8 cellular contexts compared by ENCODE assay signal in the genomic region with DNA sequence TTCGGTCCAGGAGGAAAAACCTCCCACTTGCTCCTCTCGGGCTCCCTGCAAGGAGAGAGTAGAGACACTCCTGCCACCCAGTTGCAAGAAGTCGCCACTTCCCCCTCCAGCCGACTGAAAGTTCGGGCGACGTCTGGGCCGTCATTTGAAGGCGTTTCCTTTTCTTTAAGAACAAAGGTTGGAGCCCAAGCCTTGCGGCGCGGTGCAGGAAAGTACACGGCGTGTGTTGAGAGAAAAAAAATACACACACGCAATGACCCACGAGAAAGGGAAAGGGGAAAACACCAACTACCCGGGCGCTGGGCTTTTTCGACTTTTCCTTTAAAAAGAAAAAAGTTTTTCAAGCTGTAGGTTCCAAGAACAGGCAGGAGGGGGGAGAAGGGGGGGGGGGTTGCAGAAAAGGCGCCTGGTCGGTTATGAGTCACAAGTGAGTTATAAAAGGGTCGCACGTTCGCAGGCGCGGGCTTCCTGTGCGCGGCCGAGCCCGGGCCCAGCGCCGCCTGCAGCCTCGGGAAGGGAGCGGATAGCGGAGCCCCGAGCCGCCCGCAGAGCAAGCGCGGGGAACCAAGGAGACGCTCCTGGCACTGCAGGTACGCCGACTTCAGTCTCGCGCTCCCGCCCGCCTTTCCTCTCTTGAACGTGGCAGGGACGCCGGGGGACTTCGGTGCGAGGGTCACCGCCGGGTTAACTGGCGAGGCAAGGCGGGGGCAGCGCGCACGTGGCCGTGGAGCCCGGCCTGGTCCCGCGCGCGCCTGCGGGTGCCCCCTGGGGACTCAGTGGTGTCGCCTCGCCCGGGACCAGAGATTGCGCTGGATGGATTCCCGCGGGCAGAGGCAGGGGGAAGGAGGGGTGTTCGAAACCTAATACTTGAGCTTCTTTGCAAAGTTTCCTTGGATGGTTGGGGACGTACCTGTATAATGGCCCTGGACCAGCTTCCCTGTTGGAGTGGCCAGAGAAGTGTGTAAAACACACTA. TPM values are rescaled to one million over a fixed set of nuclear protein-coding genes. Genes with fewer than 3 reads are reported as not detected.
DNase-seq lines count a peak whose midpoint lies in the region; ATAC-seq and TF ChIP-seq lines count a peak whose summit lies in the region.

No MANE protein-coding gene starts in this region.

- 10% methylated on average over 74 of the region's 74 CpGs for WGBS in mesenchymal stem cell

- H3K27me3 ChIP-seq in dorsolateral prefrontal cortex (no peaks in the 10 kb centered on the region), mesenchymal stem cell (ENCODE audit: control insufficient read depth in 1 of 2, insufficient read depth in 1 of 2, low read length in 2 of 2) (no peaks in the 10 kb centered on the region)

- peak overlapping the region; percentile 89 to 99 for H3K18ac ChIP-seq in mesenchymal stem cell (ENCODE audit: low read depth in 1 of 2, low read length in 2 of 2)

- no peak overlapping the region for H2BK5ac ChIP-seq in mesenchymal stem cell (ENCODE audit: low read depth, low read length, poor library complexity, severe bottlenecking)

- peak; percentile 80 for DNase-seq in EH (ENCODE audit: low read depth)
- DNase-seq in LHCN-M2 (ENCODE audit: low read depth) = peak; percentile 79
- DNase-seq in activated CD4-positive, alpha-beta T cell treated with anti-CD3 and anti-CD28 coated beads for 48 hours = peak; percentile 88
- peak in 2 of 10 donors; percentile 10 to 42 for DNase-seq in dorsolateral prefrontal cortex
- peak; percentile 79 for DNase-seq in mesenchymal stem cell
- peak; percentile 73 to 77 for DNase-seq in stimulated activated CD8-positive, alpha-beta memory T cell treated with anti-CD3 and anti-CD28 coated beads, Interleukin-15, amount 100 ng/mL, for 4 hours (ENCODE audit: low read depth in 2 of 2)
- no peak for DNase-seq in NCI-H1436 treated with DMSO at 0.1 percent for 48 hours (lab: John Stamatoyannopoulos, UW)

- TF ChIP-seq CTCF in dorsolateral prefrontal cortex (IDR thresholded peaks at IDR 0.05 in 54 of 56, conservative IDR thresholded peaks at IDR 0.05 in 2 of 56; ENCODE audit: low read depth in 1 of 56, partially characterized antibody in 56 of 56) = no peak

- H3K27ac ChIP-seq in dorsolateral prefrontal cortex (peak overlapping the region in 6 of 59 donors; percentile 15 to 52 (median 42)), mesenchymal stem cell (ENCODE audit: low read length, poor library complexity, severe bottlenecking) (no peak overlapping the region)

- no peaks in the 10 kb centered on the region for H3K4me1 ChIP-seq in mesenchymal stem cell (ENCODE audit: control insufficient read depth, insufficient read depth, low read depth, low read length)

- peaks cover 0 to 17% of the 10 kb centered on the region in 2 experiments for H3K36me3 ChIP-seq in mesenchymal stem cell (ENCODE audit: control insufficient read depth in 1 of 2, insufficient read depth in 2 of 2, low read depth in 1 of 2, low read length in 2 of 2)

- peak overlapping the region; percentile 99 for H2BK15ac ChIP-seq in mesenchymal stem cell (ENCODE audit: low read depth, poor library complexity, severe bottlenecking)

- peak overlapping the region; percentile 77 for H2BK120ac ChIP-seq in mesenchymal stem cell (ENCODE audit: low read depth, low read length)

- ATAC-seq in GM21786 (IDR thresholded peaks at IDR 0.05; ENCODE audit: unreplicated experiment) = peak; percentile 36

- peak overlapping the region; percentile 86 for H2AFZ ChIP-seq in mesenchymal stem cell (ENCODE audit: low read depth, low read length)

- H3K4ac ChIP-seq in mesenchymal stem cell (ENCODE audit: low read depth in 1 of 2, low read length in 2 of 2) = peak overlapping the region; percentile 53 to 71

- H3K9me3 ChIP-seq in mesenchymal stem cell (ENCODE audit: control insufficient read depth, low read length) = no peaks in the 10 kb centered on the region

- H4K8ac ChIP-seq in mesenchymal stem cell (ENCODE audit: low read length) = peak overlapping the region; percentile 90

- H3K4me2 ChIP-seq in mesenchymal stem cell (ENCODE audit: low read length, poor library complexity, severe bottlenecking) = peak overlapping the region; percentile 91

- intact Hi-C loops in dorsolateral prefrontal cortex (cut with DNase I) = no loop called here

- H2AK5ac ChIP-seq in mesenchymal stem cell (ENCODE audit: low read length, severe bottlenecking) = no peak overlapping the region

- H3K4me3 ChIP-seq in dorsolateral prefrontal cortex = peak overlapping the region in 58 of 59 donors; percentile 8 to 70 (median 50)
- peak overlapping the region; percentile 73 to 80 for H3K4me3 ChIP-seq in mesenchymal stem cell (ENCODE audit: insufficient read depth in 1 of 2, low read depth in 1 of 2, low read length in 2 of 2)

- H3K9ac ChIP-seq in mesenchymal stem cell (ENCODE audit: low read length) = peak overlapping the region; percentile 80

- peak overlapping the region in 1 of 2 experiments; percentile 73 for H2BK12ac ChIP-seq in mesenchymal stem cell (ENCODE audit: low read length in 2 of 2)

- no peak overlapping the region for H3K14ac ChIP-seq in mesenchymal stem cell (ENCODE audit: low read length in 2 of 2)

- peak overlapping the region; percentile 92 for H4K91ac ChIP-seq in mesenchymal stem cell (ENCODE audit: low read length)

- H3K79me1 ChIP-seq in mesenchymal stem cell (replicated peaks; ENCODE audit: low read length, poor library complexity, severe bottlenecking) = peaks cover 5% of the 10 kb centered on the region

- H3K23ac ChIP-seq in mesenchymal stem cell (ENCODE audit: low read length in 2 of 2) = peak overlapping the region in 1 of 2 experiments; percentile 31

RNA-seq across cellular contexts. Expression of gene MRPL39, which starts 45.3 kb away (rescaled TPM):
- total RNA-seq in LHCN-M2 (2014; rRNA removed) = 34.6 and 35.0 TPM in 2 replicates
- polyA plus RNA-seq in LHCN-M2 (2012) = 26.8 TPM
- total RNA-seq in dorsolateral prefrontal cortex = 10 to 100 TPM; 18.7 to 35.9 (median 26.3) TPM
- polyA plus RNA-seq in mesenchymal stem cell (2013, experiment 1 of 2) = 25.8 TPM
- polyA plus RNA-seq in mesenchymal stem cell (2013, experiment 2 of 2) = 27.0 TPM
